In the genomic region with DNA sequence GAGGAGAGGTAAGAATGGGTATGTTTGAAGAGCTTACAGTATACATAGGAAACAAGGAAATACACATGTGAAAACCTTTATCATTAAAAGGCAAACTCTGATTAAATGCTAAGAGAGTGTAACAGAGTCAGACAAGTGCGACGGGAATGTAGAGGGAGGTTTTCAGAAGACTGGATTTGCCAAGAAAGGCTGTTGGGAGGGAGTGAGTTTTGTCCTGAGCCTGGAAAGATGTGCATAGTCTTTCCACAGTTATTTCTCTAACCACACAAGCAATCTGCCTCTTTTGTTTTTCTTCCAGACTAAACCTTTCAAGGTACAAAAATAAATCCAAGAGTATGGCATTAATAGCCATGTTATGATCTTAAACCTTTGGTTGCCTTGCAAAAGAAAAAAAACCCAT, we compare ENCODE assay signal across 27 cellular contexts.
"Had no signal": no experiment of that assay in that cellular context is flagged by ENCODE, and none has a peak within 500 bp of the region (broad histone marks: within the 10 kb centered on the region; RNA-seq: fewer than 3 reads in every experiment).

No MANE protein-coding gene starts in this region.

- H3K9me3 Mint-ChIP-seq: effector memory CD8-positive, alpha-beta T cell; immature natural killer cell; memory B cell; natural killer cell; neural crest cell; stimulated activated naive CD8-positive, alpha-beta T cell treated with anti-CD3 and anti-CD28 coated beads, Interleukin-15, amount 100 ng/mL, for 72 hours had no signal

- H3K4me1 ChIP-seq: esophagus squamous epithelium, right lobe of liver, suprapubic skin, transverse colon, upper lobe of right lung, uterus had no signal

- H3K27me3 Mint-ChIP-seq: memory B cell; stimulated activated naive CD8-positive, alpha-beta T cell treated with anti-CD3 and anti-CD28 coated beads, Interleukin-15, amount 100 ng/mL, for 72 hours had no signal

- H3K36me3 ChIP-seq: esophagus squamous epithelium, neutrophil, pancreas, right lobe of liver, suprapubic skin, transverse colon, upper lobe of right lung, uterus had no signal

- FAIRE-seq: endometrium, frontal cortex, pancreas had no signal

- ATAC-seq: effector memory CD8-positive, alpha-beta T cell; natural killer cell; pancreas; right lobe of liver; stimulated activated naive CD8-positive, alpha-beta T cell treated with anti-CD3 and anti-CD28 coated beads, Interleukin-15, amount 100 ng/mL, for 72 hours; upper lobe of right lung had no signal

- H3K36me3 Mint-ChIP-seq: immature natural killer cell, memory B cell, natural killer cell had no signal

- DNase-seq: cortex of kidney; effector memory CD8-positive, alpha-beta T cell; erythroblast; esophagus squamous epithelium; hypothalamus; immature natural killer cell; islet precursor cell; natural killer cell; pancreas; right lobe of liver; stimulated activated CD4-positive, alpha-beta T cell treated with anti-CD3 and anti-CD28 coated beads, Interleukin-12 subunit alpha, Interleukin-12 subunit beta, amount 100 ng/mL, for 4 hours; stimulated activated CD4-positive, alpha-beta T cell treated with anti-CD3 and anti-CD28 coated beads, Interleukin-1b, Interleukin-23, amount 100 ng/mL, for 48 hours; stimulated activated CD4-positive, alpha-beta T cell treated with anti-CD3 and anti-CD28 coated beads, Interleukin-4, amount 100 ng/mL, for 1 hour; stimulated activated CD8-positive, alpha-beta memory T cell treated with anti-CD3 and anti-CD28 coated beads, Interleukin-4, amount 100 ng/mL, for 48 hours; stimulated activated naive CD4-positive, alpha-beta T cell; stimulated activated naive CD8-positive, alpha-beta T cell treated with anti-CD3 and anti-CD28 coated beads, Interleukin-15, amount 100 ng/mL, for 72 hours; transverse colon; upper lobe of right lung; uterus had no signal

- H3K4me3 ChIP-seq: esophagus squamous epithelium, lung, pancreas, right lobe of liver, smooth muscle cell, suprapubic skin, transverse colon, upper lobe of right lung, uterus had no signal

- H3K4me2 ChIP-seq: smooth muscle cell had no signal

- H3K27me3 ChIP-seq: esophagus squamous epithelium, neutrophil, pancreas, right lobe of liver, suprapubic skin, transverse colon, upper lobe of right lung, uterus had no signal

- H3K4me3 Mint-ChIP-seq: effector memory CD8-positive, alpha-beta T cell; immature natural killer cell; memory B cell; natural killer cell; neural crest cell; stimulated activated naive CD8-positive, alpha-beta T cell treated with anti-CD3 and anti-CD28 coated beads, Interleukin-15, amount 100 ng/mL, for 72 hours had no signal

- H3K27ac ChIP-seq: esophagus squamous epithelium, neutrophil, pancreas, right lobe of liver, suprapubic skin, transverse colon, upper lobe of right lung, uterus had no signal

- H3K4me1 Mint-ChIP-seq: immature natural killer cell; memory B cell; natural killer cell; neural crest cell; stimulated activated naive CD8-positive, alpha-beta T cell treated with anti-CD3 and anti-CD28 coated beads, Interleukin-15, amount 100 ng/mL, for 72 hours had no signal

- H3K27ac Mint-ChIP-seq: effector memory CD8-positive, alpha-beta T cell; immature natural killer cell; memory B cell; natural killer cell; stimulated activated naive CD8-positive, alpha-beta T cell treated with anti-CD3 and anti-CD28 coated beads, Interleukin-15, amount 100 ng/mL, for 72 hours had no signal

- H3K9me3 ChIP-seq: esophagus squamous epithelium, neutrophil, pancreas, right lobe of liver, suprapubic skin, transverse colon, upper lobe of right lung, uterus had no signal
